Comparison of ENCODE assay signal across 9 cellular contexts in genomic region chr15:49235446-49236207, GRCh38.
A peak's percentile ranks its signal among the peaks of the same experiment; 100 is the strongest.
DNase-seq lines count a peak whose midpoint lies in the region; ATAC-seq and TF ChIP-seq lines count a peak whose summit lies in the region.
"Had no signal": no experiment of that assay in that cellular context is flagged by ENCODE, and none has a peak within 500 bp of the region (broad histone marks: within the 10 kb centered on the region; RNA-seq: fewer than 3 reads in every experiment).

No MANE protein-coding gene starts in this region.

- no peaks in the 10 kb centered on the region for H3K27me3 ChIP-seq in neutrophil

- ATAC-seq in GM19372 (IDR thresholded peaks at IDR 0.05; ENCODE audit: low read depth, unreplicated experiment) = peak; percentile 92
- peak; percentile 75 for ATAC-seq in HG03457 (IDR thresholded peaks at IDR 0.05; ENCODE audit: unreplicated experiment)
- ATAC-seq in HG03571 (IDR thresholded peaks at IDR 0.05; ENCODE audit: unreplicated experiment) = no peak

- peaks cover 6% of the 10 kb centered on the region for H3K36me3 ChIP-seq in neutrophil

- peaks cover 23% of the 10 kb centered on the region in 2 experiments for H3K4me1 ChIP-seq in neutrophil (ENCODE audit: control insufficient read depth in 1 of 2, insufficient read depth in 1 of 2, low read depth in 1 of 2, low read length in 1 of 2)

- H3K9me3 ChIP-seq in neutrophil = no peaks in the 10 kb centered on the region

- DNase-seq in D341Med (ENCODE audit: low spot score) = peak; percentile 57
- DNase-seq in NOMO-1 treated with DMSO at 0.1 percent for 48 hours (lab: John Stamatoyannopoulos, UW; ENCODE audit: unreplicated experiment) = peak; percentile 96
- peak; percentile 20 for DNase-seq in activated T-cell treated with anti-CD3 and anti-CD28 coated beads for 24 hours (ENCODE audit: low read depth)
- DNase-seq in fibroblast of the conjunctiva (ENCODE audit: low read depth) = peak; percentile 87

- H3K4me3 ChIP-seq in neutrophil (ENCODE audit: low read depth in 1 of 2, low read length in 1 of 2) = no peak overlapping the region

- H3K27ac ChIP-seq in neutrophil = peak overlapping the region; percentile 67
- H3K27ac ChIP-seq: epithelial cell of prostate had no signal

- TF ChIP-seq CTCF in neutrophil (IDR thresholded peaks at IDR 0.05) = peak; percentile 16

Comparison
In these comparisons a context has a peak if more than half of its experiments do, and no peak if none do; other contexts are left out.
1. DNase-seq: peak in every context shown above with its lines; median percentile 96 in NOMO-1 treated with DMSO at 0.1 percent for 48 hours; 87 in fibroblast of the conjunctiva; 57 in D341Med; 20 in activated T-cell treated with anti-CD3 and anti-CD28 coated beads for 24 hours.